ENCODE assay signal across 4 cellular contexts in genomic region chr6:139286438-139286837, GRCh38. TPM values are rescaled to one million over a fixed set of nuclear protein-coding genes. Genes with fewer than 3 reads are reported as not detected.
"Had no signal": no experiment of that assay in that cellular context is flagged by ENCODE, and none has a peak within 500 bp of the region (broad histone marks: within the 10 kb centered on the region; RNA-seq: fewer than 3 reads in every experiment).

No MANE protein-coding gene starts in this region.

RNA-seq across cellular contexts. Expression of gene TXLNB, which starts 5.4 kb away (rescaled TPM):
- total RNA-seq: osteocyte, progenitor cell of endocrine pancreas, smooth muscle cell had no signal
- polyA plus RNA-seq: neural cell, smooth muscle cell had no signal
